Comparison of ENCODE assay signal across 8 cellular contexts in genomic region chr19:43798546-43799409, GRCh38. TPM values are rescaled to one million over a fixed set of nuclear protein-coding genes. Genes with fewer than 3 reads are reported as not detected.
DNase-seq lines count a peak whose midpoint lies in the region; ATAC-seq and TF ChIP-seq lines count a peak whose summit lies in the region.

No MANE protein-coding gene starts in this region.

- H3K4me1 Mint-ChIP-seq in WTC11, result peaks cover 5% of the 10 kb centered on the region; the same call in 1 of the 2 replicates

- peaks cover 2% of the 10 kb centered on the region for H3K27me3 ChIP-seq in A673 (replicated peaks; ENCODE audit: insufficient read depth, low read depth, low read length, poor library complexity)
- H3K27me3 ChIP-seq in HUES6 (ENCODE audit: control insufficient read depth, insufficient read depth, low read length), result peaks cover 64% of the 10 kb centered on the region
- peaks cover 0 to 8% (median 1%) of the 10 kb centered on the region in 4 donors for H3K27me3 ChIP-seq in liver (ENCODE audit: control insufficient read depth in 4 of 4, insufficient read depth in 4 of 4, low read length in 3 of 4)

- ATAC-seq in WTC11, result peak; percentile 92

- H3K27ac ChIP-seq in A673 (ENCODE audit: low read depth, low read length, poor library complexity, severe bottlenecking) (no peak overlapping the region), HUES6 (ENCODE audit: low read depth, low read length) (no peak overlapping the region), liver (ENCODE audit: low read depth in 1 of 2, low read length in 2 of 2) (no peak overlapping the region)

- H3K36me3 ChIP-seq in A673 (ENCODE audit: insufficient read depth, low read length, poor library complexity, severe bottlenecking), result no peaks in the 10 kb centered on the region
- no peaks in the 10 kb centered on the region for H3K36me3 ChIP-seq in HUES6 (ENCODE audit: control insufficient read depth, insufficient read depth, low read length)
- no peaks in the 10 kb centered on the region for H3K36me3 ChIP-seq in liver (ENCODE audit: control insufficient read depth in 4 of 4, insufficient read depth in 3 of 4, low read depth in 1 of 4, low read length in 3 of 4)

- DNase-seq in A673 (ENCODE audit: low spot score), result peak; percentile 39
- DNase-seq in WTC11 (ENCODE audit: low spot score), result peak; percentile 78
- DNase-seq in cardiac fibroblast (ENCODE audit: low read depth in 2 of 2), result peak in 1 of 2 donors; percentile 16
- DNase-seq in stimulated activated CD4-positive, alpha-beta T cell treated with anti-CD3 and anti-CD28 coated beads, TNF-alpha, amount 100 ng/mL, for 1 hour (ENCODE audit: low read depth in 3 of 3, low spot score in 1 of 3), result peak in 2 of 3 donors; percentile 36 to 48
- DNase-seq in GM19240 (ENCODE audit: insufficient read length, low spot score), result no peak
- DNase-seq in effector CD8-positive, alpha-beta T cell (lab: John Stamatoyannopoulos, UW), result no peak

- TF ChIP-seq CTCF in A673 (conservative IDR thresholded peaks at IDR 0.05; ENCODE audit: low read depth, low read length) (no peak), WTC11 (IDR thresholded peaks at IDR 0.05) (no peak), cardiac fibroblast (IDR thresholded peaks at IDR 0.05; ENCODE audit: low read depth, low read length) (no peak), liver (IDR thresholded peaks at IDR 0.05; ENCODE audit: low read depth, low read length, missing input control) (no peak)

- intact Hi-C loops in A673 (cut with micrococcal nuclease; ENCODE audit: unreplicated experiment), result no loop called here

- BruUV-seq in A673 (replicated peaks; lab: Mats Ljungman, UMichigan), result no TSS peak

- H3K9me3 ChIP-seq in A673 (ENCODE audit: low read depth, low read length, poor library complexity, severe bottlenecking) (no peaks in the 10 kb centered on the region), HUES6 (ENCODE audit: control insufficient read depth, insufficient read depth, low read depth, low read length) (no peaks in the 10 kb centered on the region), liver (ENCODE audit: control insufficient read depth in 4 of 4, low read length in 3 of 4) (peaks cover 0 to 7% (median 4%) of the 10 kb centered on the region in 4 donors)

- TF ChIP-seq RAD21 in liver (IDR thresholded peaks at IDR 0.05), result no peak

- H3K9me3 Mint-ChIP-seq in WTC11, result peaks cover 4% of the 10 kb centered on the region; the same call in 1 of the 2 replicates

- H3K4me3 Mint-ChIP-seq in WTC11, result peak overlapping the region; percentile 80

- H3K4me1 ChIP-seq in A673 (ENCODE audit: insufficient read depth, low read length, poor library complexity, severe bottlenecking) (no peaks in the 10 kb centered on the region), HUES6 (ENCODE audit: control insufficient read depth, insufficient read depth, low read length) (no peaks in the 10 kb centered on the region), liver (ENCODE audit: control insufficient read depth in 4 of 4, insufficient read depth in 4 of 4, low read length in 3 of 4) (peaks cover 2 to 9% (median 5%) of the 10 kb centered on the region in 4 donors)

- no peak overlapping the region for H3K27ac Mint-ChIP-seq in WTC11

- 14% methylated on average over 70 of the region's 70 CpGs for WGBS in liver

- POLR2A ChIA-PET in A673 (lab: Charles Lee; ENCODE audit: low non-redundant PET) (no interaction called here), WTC11 (lab: Charles Lee) (no interaction called here)

- H3K4me3 ChIP-seq in A673 (ENCODE audit: low read depth, low read length, poor library complexity, severe bottlenecking) (peak overlapping the region; percentile 40), HUES6 (ENCODE audit: low read depth, low read length) (peak overlapping the region; percentile 82), cardiac fibroblast (replicated peaks in 1 of 2; ENCODE audit: low read depth in 2 of 2, low read length in 2 of 2) (peak overlapping the region; percentile 53), liver (ENCODE audit: low read depth in 1 of 3, low read length in 3 of 3) (peak overlapping the region; percentile 30 to 47 (median 41))

- peaks cover 82% of the 10 kb centered on the region for H3K27me3 Mint-ChIP-seq in WTC11 (ENCODE audit: low read depth)

- H3K9ac ChIP-seq in HUES6 (ENCODE audit: low read length) (peak overlapping the region; percentile 44), liver (ENCODE audit: low read depth in 1 of 2, low read length in 2 of 2) (no peak overlapping the region)

- CTCF ChIA-PET in A673 (lab: Charles Lee) (interaction anchor here (0.5 kb wide), 1 partner anchor 1370 kb away, joined by 3 read pairs; no protein-coding TSS in a partner anchor), WTC11 (lab: Charles Lee) (interaction anchor here (0.5 to 1.7 kb wide), 6 partner anchors 11 to 130 kb away, joined by 3 to 6 read pairs (median 5); no protein-coding TSS in a partner anchor)

- H3K36me3 Mint-ChIP-seq in WTC11, result no peaks in the 10 kb centered on the region

TF ChIP-seq in WTC11, 78 proteins besides CTCF, POLR2A, EP300 and RAD21 (continues in another document):
- no peak for TF ChIP-seq ZNF263 (CRISPR knock-in tag; IDR thresholded peaks at IDR 0.05; ENCODE audit: low read depth)
- TF ChIP-seq, protein P1, sequence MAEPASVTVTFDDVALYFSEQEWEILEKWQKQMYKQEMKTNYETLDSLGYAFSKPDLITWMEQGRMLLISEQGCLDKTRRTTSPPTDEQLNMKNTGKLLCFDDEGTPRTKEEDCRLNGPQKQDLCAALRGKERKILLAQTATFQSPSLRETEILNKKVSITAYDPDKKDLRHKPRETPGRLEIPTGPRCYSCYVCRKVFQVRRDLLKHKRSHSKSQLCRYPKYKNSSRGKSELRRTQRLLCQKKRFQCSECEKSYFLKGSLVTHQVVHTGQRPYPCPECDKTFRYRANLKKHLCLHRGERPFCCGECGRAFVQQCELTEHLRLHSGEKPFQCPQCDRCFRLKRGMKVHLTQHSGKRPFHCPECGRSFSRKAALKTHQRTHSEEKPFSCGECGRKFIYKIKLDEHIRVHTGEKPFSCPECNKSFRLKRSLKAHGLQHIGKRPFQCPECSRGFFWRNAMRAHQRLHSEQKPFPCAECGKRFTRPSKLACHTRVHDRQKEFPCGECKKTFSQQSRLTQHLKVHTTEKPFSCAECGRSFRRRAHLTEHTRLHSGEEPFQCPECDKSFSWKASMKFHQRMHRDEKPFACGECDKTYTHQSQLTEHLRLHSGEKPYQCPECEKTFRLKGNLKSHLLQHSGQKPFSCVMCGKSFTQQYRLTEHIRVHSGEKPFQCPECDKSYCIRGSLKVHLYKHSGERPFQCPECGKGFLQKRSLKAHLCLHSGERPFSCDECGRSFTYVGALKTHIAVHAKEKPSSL (CRISPR knock-in tag; conservative IDR thresholded peaks at IDR 0.05), result no peak
- no peak for TF ChIP-seq OVOL2 (CRISPR knock-in tag; IDR thresholded peaks at IDR 0.05; ENCODE audit: borderline replicate concordance)
- TF ChIP-seq FOXP1 (CRISPR knock-in tag; IDR thresholded peaks at IDR 0.05; ENCODE audit: borderline replicate concordance), result no peak; the same call in 1 of the 2 replicates
- no peak for TF ChIP-seq ZNF416 (CRISPR knock-in tag; IDR thresholded peaks at IDR 0.05)
- TF ChIP-seq NR3C1 (CRISPR knock-in tag; conservative IDR thresholded peaks at IDR 0.05; ENCODE audit: low read depth), result no peak
- TF ChIP-seq ZNF317 (CRISPR knock-in tag; IDR thresholded peaks at IDR 0.05; ENCODE audit: borderline replicate concordance, low read depth), result no peak

TF ChIP-seq in liver, 16 proteins besides CTCF, POLR2A, EP300 and RAD21 (continues in another document):
- TF ChIP-seq FOXA1 (IDR thresholded peaks at IDR 0.05) (no peak), FOXA2 (IDR thresholded peaks at IDR 0.05) (no peak), YY1 (IDR thresholded peaks at IDR 0.05) (no peak), HNF4A (conservative IDR thresholded peaks at IDR 0.05) (no peak), JUND (IDR thresholded peaks at IDR 0.05) (no peak), RXRA (IDR thresholded peaks at IDR 0.05) (no peak), SP1 (IDR thresholded peaks at IDR 0.05) (no peak), ATF3 (IDR thresholded peaks at IDR 0.05) (no peak), HNF4G (IDR thresholded peaks at IDR 0.05) (no peak), TAF1 (conservative IDR thresholded peaks at IDR 0.05) (no peak)
- TF ChIP-seq, protein P2, sequence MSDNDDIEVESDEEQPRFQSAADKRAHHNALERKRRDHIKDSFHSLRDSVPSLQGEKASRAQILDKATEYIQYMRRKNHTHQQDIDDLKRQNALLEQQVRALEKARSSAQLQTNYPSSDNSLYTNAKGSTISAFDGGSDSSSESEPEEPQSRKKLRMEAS (IDR thresholded peaks at IDR 0.05), result no peak
- TF ChIP-seq, protein P3, sequence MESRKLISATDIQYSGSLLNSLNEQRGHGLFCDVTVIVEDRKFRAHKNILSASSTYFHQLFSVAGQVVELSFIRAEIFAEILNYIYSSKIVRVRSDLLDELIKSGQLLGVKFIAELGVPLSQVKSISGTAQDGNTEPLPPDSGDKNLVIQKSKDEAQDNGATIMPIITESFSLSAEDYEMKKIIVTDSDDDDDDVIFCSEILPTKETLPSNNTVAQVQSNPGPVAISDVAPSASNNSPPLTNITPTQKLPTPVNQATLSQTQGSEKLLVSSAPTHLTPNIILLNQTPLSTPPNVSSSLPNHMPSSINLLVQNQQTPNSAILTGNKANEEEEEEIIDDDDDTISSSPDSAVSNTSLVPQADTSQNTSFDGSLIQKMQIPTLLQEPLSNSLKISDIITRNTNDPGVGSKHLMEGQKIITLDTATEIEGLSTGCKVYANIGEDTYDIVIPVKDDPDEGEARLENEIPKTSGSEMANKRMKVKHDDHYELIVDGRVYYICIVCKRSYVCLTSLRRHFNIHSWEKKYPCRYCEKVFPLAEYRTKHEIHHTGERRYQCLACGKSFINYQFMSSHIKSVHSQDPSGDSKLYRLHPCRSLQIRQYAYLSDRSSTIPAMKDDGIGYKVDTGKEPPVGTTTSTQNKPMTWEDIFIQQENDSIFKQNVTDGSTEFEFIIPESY (IDR thresholded peaks at IDR 0.05), result no peak

RNA-seq across cellular contexts. Expression of gene LYPD5, which starts 3.5 kb away (rescaled TPM):
- total RNA-seq in A673 (2021) (not detected in 2 replicates), WTC11 (2021) (0.39 to 0.78 TPM (median 0.46 TPM) in 3 replicates), liver (under 1 TPM; 0.08 to 0.14 TPM)
- under 1 TPM in 1 of 2 donors, not detected in 1; 0.13 TPM for polyA plus RNA-seq in liver

RNA-seq across cellular contexts. Expression of gene KCNN4, which starts 18.0 kb away (rescaled TPM):
- total RNA-seq in A673 (2021) (0.20 TPM in 1 of 2 replicates, not detected in the other), WTC11 (2021) (0.76 to 1.1 TPM (median 0.98 TPM) in 3 replicates), liver (10 to 100 TPM in 1 of 2 donors, under 1 TPM in 1; 0.25 to 30.3 TPM)
- under 1 TPM; 0.14 to 0.76 TPM for polyA plus RNA-seq in liver

RNA-seq across cellular contexts. Expression of gene ZNF283, which starts 28.3 kb away (rescaled TPM):
- total RNA-seq in A673 (2021), result 9.4 and 9.7 TPM in 2 replicates
- total RNA-seq in WTC11 (2021), result 6.2 to 7.1 TPM (median 6.7 TPM) in 3 replicates
- total RNA-seq in liver, result 1 to 10 TPM; 4.9 to 6.4 TPM
- under 1 TPM; 0.65 to 0.99 TPM for polyA plus RNA-seq in liver

RNA-seq across cellular contexts. Expression of gene SMG9, which starts 44.0 kb away (rescaled TPM):
- total RNA-seq in A673 (2021) (78.8 and 90.6 TPM in 2 replicates), WTC11 (2021) (25.7 to 39.6 TPM (median 34.3 TPM) in 3 replicates), liver (1 to 10 TPM; 5.5 to 6.2 TPM)
- polyA plus RNA-seq in liver, result 1 to 10 TPM; 5.4 to 8.9 TPM

Comparison
In these comparisons a context has a peak if more than half of its experiments do, and no peak if none do; other contexts are left out.
1. DNase-seq: peak in A673 (single experiment), WTC11 (single experiment) and stimulated activated CD4-positive, alpha-beta T cell treated with anti-CD3 and anti-CD28 coated beads, TNF-alpha, amount 100 ng/mL, for 1 hour (2 of 3); none in GM19240 (single experiment) and effector CD8-positive, alpha-beta T cell (single experiment).
2. Peak in every context shown above with its lines, with median percentiles within 50 percentile points of each other: H3K4me3 ChIP-seq.